ENCODE assay signal across 8 cellular contexts in the genomic region with DNA sequence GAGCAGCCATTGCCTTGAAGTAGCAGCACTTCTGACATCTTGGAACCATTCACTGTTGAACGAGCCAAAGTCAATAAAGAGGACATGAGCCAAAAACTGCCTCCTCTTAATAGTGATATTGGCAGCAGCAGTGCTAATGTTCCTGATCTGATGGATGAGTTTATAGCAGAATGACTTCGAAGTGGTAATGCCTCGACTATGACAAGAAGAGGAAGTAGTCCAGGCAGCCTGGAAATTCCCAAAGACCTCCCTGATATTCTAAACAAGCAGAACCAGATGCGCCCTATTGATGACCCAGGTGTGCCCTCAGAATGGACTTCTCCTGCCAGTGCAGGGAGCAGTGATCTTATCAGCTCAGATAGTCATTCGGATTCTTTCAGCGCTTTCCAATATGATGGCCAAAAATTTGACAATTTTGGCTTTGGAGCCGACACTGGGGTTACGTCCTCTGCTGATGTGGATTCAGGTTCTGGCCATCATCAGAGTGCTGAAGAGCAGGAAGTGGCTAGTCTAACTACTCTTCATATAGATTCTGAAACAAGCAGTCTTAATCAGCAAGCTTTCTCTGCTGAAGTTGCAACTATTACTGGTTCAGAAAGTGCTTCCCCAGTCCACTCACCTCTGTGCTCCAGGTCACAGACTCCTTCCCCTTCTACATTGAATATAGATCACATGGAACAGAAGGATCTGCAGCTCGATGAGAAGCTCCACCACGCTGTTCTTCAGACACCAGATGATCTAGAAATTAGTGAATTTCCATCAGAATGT. TPM values are rescaled to one million over a fixed set of nuclear protein-coding genes. Genes with fewer than 3 reads are reported as not detected.
DNase-seq lines count a peak whose midpoint lies in the region; ATAC-seq, FAIRE-seq and TF ChIP-seq lines count a peak whose summit lies in the region.
"Not testable (repeated sequence)": the region's sequence is repeated elsewhere in the genome, so short reads cannot be mapped to it uniquely, and the experiment has no call there.

No MANE protein-coding gene starts in this region.

- WGBS in HepG2 (ENCODE audit: low lambda C conversion rate) = 95% methylated on average over 8 of the region's 10 CpGs

- peak; percentile 92 for ATAC-seq in GM18870 (IDR thresholded peaks at IDR 0.05; ENCODE audit: unreplicated experiment)
- ATAC-seq in GM19463 (IDR thresholded peaks at IDR 0.05; ENCODE audit: unreplicated experiment) = peak; percentile 84
- peak; percentile 90 for ATAC-seq in GM21786 (IDR thresholded peaks at IDR 0.05; ENCODE audit: unreplicated experiment)
- ATAC-seq in HG02943 (IDR thresholded peaks at IDR 0.05; ENCODE audit: low read depth, unreplicated experiment) = peak; percentile 53
- ATAC-seq in HG03280 (IDR thresholded peaks at IDR 0.05; ENCODE audit: unreplicated experiment) = peak; percentile 76
- not testable (repeated sequence) for ATAC-seq in HepG2

- H3K9me2 ChIP-seq in MM.1S (replicated peaks; ENCODE audit: insufficient read depth, low read length) = not testable (repeated sequence)

- not testable (repeated sequence) for TF ChIP-seq EP300 in HepG2 (IDR thresholded peaks at IDR 0.05; ENCODE audit: low read depth in 2 of 2, low read length in 2 of 2); HepG2 (CRISPR knock-in tag; IDR thresholded peaks at IDR 0.05; ENCODE audit: borderline replicate concordance)

- POLR2A ChIA-PET in HepG2 (lab: Yijun Ruan, JAX) = not testable (repeated sequence)

- H4K20me1 ChIP-seq in MM.1S (ENCODE audit: insufficient read depth, low read length); HepG2 (ENCODE audit: insufficient read depth, low read length): not testable (repeated sequence)

- not testable (repeated sequence) for H3K27ac ChIP-seq in MM.1S (ENCODE audit: low read length); HepG2 (ENCODE audit: extremely low read length, insufficient read depth, low read length)

- not testable (repeated sequence) for TF ChIP-seq POLR2A in GM12891 (IDR thresholded peaks at IDR 0.05; ENCODE audit: low read depth, low read length); HepG2 (IDR thresholded peaks at IDR 0.05; ENCODE audit: insufficient read depth in 1 of 2, low read depth in 2 of 2, low read length in 2 of 2)

- not testable (repeated sequence) for H3K79me2 ChIP-seq in MM.1S (ENCODE audit: low read length); HepG2 (ENCODE audit: insufficient read depth, low read length)

- FAIRE-seq in GM12891 (lab: Jason Lieb, UNC) = peak; percentile 78
- not testable (repeated sequence) for FAIRE-seq in HepG2 (lab: Jason Lieb, UNC)

- not testable (repeated sequence) for TF ChIP-seq RAD21 in HepG2 (CRISPR knock-in tag; IDR thresholded peaks at IDR 0.05)

- not testable (repeated sequence) for H3K4me2 ChIP-seq in MM.1S (ENCODE audit: low read depth, low read length); HepG2 (ENCODE audit: low read depth, low read length)

- CTCF ChIA-PET in HepG2 (lab: Yijun Ruan, JAX; ENCODE audit: low intra/inter-chr PET ratio, low total read pairs) = not testable (repeated sequence)

- not testable (repeated sequence) for H3K9ac ChIP-seq in MM.1S (ENCODE audit: low read length); HepG2 (ENCODE audit: insufficient read depth, low read depth, low read length)

- H3K36me3 ChIP-seq in MM.1S (replicated peaks; ENCODE audit: insufficient read depth, low read length); HepG2 (replicated peaks in 1 of 2; ENCODE audit: control insufficient read depth in 1 of 2, insufficient read depth in 2 of 2, low read length in 2 of 2): not testable (repeated sequence)

- in situ Hi-C loops in HepG2 (cut with HindIII; ENCODE audit: extremely low pct_ligation_motif_present, low pct_unique_long_range_greater_than_20kb) = not testable (repeated sequence)

- H3K4me3 ChIP-seq in MM.1S (ENCODE audit: low read length); HepG2 (replicated peaks in 1 of 3; ENCODE audit: insufficient read depth in 1 of 3, low read depth in 2 of 3, low read length in 3 of 3): not testable (repeated sequence)

- TF ChIP-seq CTCF in MM.1S (IDR thresholded peaks at IDR 0.05; ENCODE audit: low read length); HepG2 (CRISPR knock-in tag; IDR thresholded peaks at IDR 0.05): not testable (repeated sequence)

- not testable (repeated sequence) for H3K9me3 ChIP-seq in MM.1S (replicated peaks; ENCODE audit: insufficient read depth, low read length); HepG2 (ENCODE audit: low read length)

- H3K4me1 ChIP-seq in MM.1S (ENCODE audit: low read length); HepG2 (ENCODE audit: insufficient read depth, low read length): not testable (repeated sequence)

- DNase-seq in GM12891 (ENCODE audit: insufficient read length, low spot score); HepG2 (ENCODE audit: low spot score): not testable (repeated sequence)
- peak; percentile 33 for DNase-seq in MM.1S

- H3K27me3 ChIP-seq in MM.1S (replicated peaks; ENCODE audit: insufficient read depth, low read length); HepG2 (ENCODE audit: control insufficient read depth in 1 of 2, insufficient read depth in 2 of 2, low read length in 2 of 2): not testable (repeated sequence)

- not testable (repeated sequence) for H3F3A ChIP-seq in MM.1S (ENCODE audit: insufficient read depth, low read length)

- BruUV-seq in HepG2 (replicated peaks; lab: Mats Ljungman, UMichigan) = TSS peak; percentile 20

- H2AFZ ChIP-seq in MM.1S (ENCODE audit: low read length); HepG2 (ENCODE audit: low read length): not testable (repeated sequence)

- intact Hi-C loops in HepG2 (cut with micrococcal nuclease; ENCODE audit: unreplicated experiment) = not testable (repeated sequence)

RNA-seq across cellular contexts. Expression of a gene that starts 35.1 kb away (rescaled TPM):
- 3.9 TPM for polyA plus RNA-seq in GM12891 (2012; ENCODE audit: low read depth, missing spikeins)
- 13.5 and 15.2 TPM in 2 replicates for total RNA-seq in HepG2 (2016; rRNA removed; fragmentation: Illumina TruSeq; extraction: Trizol)
- total RNA-seq in HepG2 (2016; cell fraction: cytosol; rRNA removed; fragmentation: Illumina TruSeq; extraction: Trizol; ENCODE audit: low read depth) = 2.3 and 2.4 TPM in 2 replicates
- total RNA-seq in HepG2 (2016; cell fraction: insoluble cytoplasmic fraction; rRNA removed; fragmentation: Illumina TruSeq; extraction: Trizol) = 13.0 and 13.9 TPM in 2 replicates
- 3.4 and 6.2 TPM in 2 replicates for total RNA-seq in HepG2 (2016; cell fraction: membrane; rRNA removed; fragmentation: Illumina TruSeq; extraction: Trizol)
- total RNA-seq in HepG2 (2016; cell fraction: nucleus; rRNA removed; fragmentation: Illumina TruSeq; extraction: Trizol) = 29.5 and 32.0 TPM in 2 replicates
- polyA plus RNA-seq in HepG2 (2011; rRNA removed) = 6.0 and 7.9 TPM in 2 replicates
- polyA plus RNA-seq in HepG2 (2011; cell fraction: cytosol; rRNA removed) = 2.5 and 4.1 TPM in 2 replicates
- polyA plus RNA-seq in HepG2 (2011; cell fraction: nucleus; rRNA removed) = 6.7 and 8.6 TPM in 2 replicates
- 7.5 and 8.4 TPM in 2 replicates for polyA plus RNA-seq in HepG2 (2012)
- polyA plus RNA-seq in HepG2 (2016; cell fraction: cytosol; fragmentation: Illumina TruSeq; extraction: Trizol; ENCODE audit: low read depth) = 0.49 and 0.57 TPM in 2 replicates
- polyA plus RNA-seq in HepG2 (2016; cell fraction: insoluble cytoplasmic fraction; fragmentation: Illumina TruSeq; extraction: Trizol; ENCODE audit: low read depth) = 7.3 and 7.7 TPM in 2 replicates
- 1.0 and 1.5 TPM in 2 replicates for polyA plus RNA-seq in HepG2 (2016; cell fraction: membrane; fragmentation: Illumina TruSeq; extraction: Trizol; ENCODE audit: low read depth)
- 16.1 and 16.6 TPM in 2 replicates for polyA plus RNA-seq in HepG2 (2016; cell fraction: nucleus; fragmentation: Illumina TruSeq; extraction: Trizol; ENCODE audit: insufficient read depth, low read depth)
- 10.7 and 19.3 TPM in 2 replicates for polyA minus RNA-seq in HepG2 (2011; rRNA and poly(A)+ RNA removed; ENCODE audit: low replicate concordance)
- polyA minus RNA-seq in HepG2 (2011; cell fraction: cytosol; rRNA and poly(A)+ RNA removed) = 5.7 and 5.8 TPM in 2 replicates
- 24.7 and 35.3 TPM in 2 replicates for polyA minus RNA-seq in HepG2 (2011; cell fraction: nucleus; rRNA and poly(A)+ RNA removed)
